ENCODE assay signal across 21 cellular contexts in genomic region chr1:205967555-205968335, GRCh38.
DNase-seq lines count a peak whose midpoint lies in the region; ATAC-seq and TF ChIP-seq lines count a peak whose summit lies in the region.
"Had no signal": no experiment of that assay in that cellular context is flagged by ENCODE, and none has a peak within 500 bp of the region (broad histone marks: within the 10 kb centered on the region; RNA-seq: fewer than 3 reads in every experiment).

No MANE protein-coding gene starts in this region.

- ATAC-seq in HG02798 (IDR thresholded peaks at IDR 0.05; ENCODE audit: poor library complexity, unreplicated experiment) (no peak), HG03460 (IDR thresholded peaks at IDR 0.05; ENCODE audit: unreplicated experiment) (no peak)
- ATAC-seq: activated T-cell treated with anti-CD3 and anti-CD28 coated beads, Interleukin-2, amount 50 U/mL, for 4 hours; left ventricle myocardium superior had no signal

- no peak for TF ChIP-seq CTCF in AG10803 (conservative IDR thresholded peaks at IDR 0.05; ENCODE audit: low read length)
- TF ChIP-seq CTCF in epithelial cell of esophagus (IDR thresholded peaks at IDR 0.05; ENCODE audit: insufficient read depth, low read depth, low read length, missing control alignments), result no peak

- H3K4me3 ChIP-seq in AG10803 (ENCODE audit: low read length) (no peak overlapping the region), epithelial cell of esophagus (ENCODE audit: low read length) (no peak overlapping the region)
- H3K4me3 ChIP-seq: uterus had no signal

- DNase-seq in AG10803 (ENCODE audit: low read depth), result peak; percentile 30
- peak; percentile 69 for DNase-seq in ELR (ENCODE audit: low read depth)
- peak; percentile 80 for DNase-seq in NCI-H69 (lab: John Stamatoyannopoulos, UW)
- peak; percentile 81 for DNase-seq in epithelial cell of esophagus (ENCODE audit: low read depth)
- DNase-seq in NCI-H2227 treated with DMSO at 0.1 percent for 48 hours (lab: John Stamatoyannopoulos, UW), result no peak
- no peak for DNase-seq in GF-D8 (lab: John Stamatoyannopoulos, UW)
- DNase-seq: activated CD4-positive, alpha-beta T cell treated with anti-CD3 and anti-CD28 coated beads for 4 hours; activated naive CD4-positive, alpha-beta T cell treated with Interleukin-2 at 50 U/mL for 16 hours; activated T-cell treated with anti-CD3 and anti-CD28 coated beads, Interleukin-2, amount 50 U/mL, for 4 hours; amygdala; CD4-positive, alpha-beta T cell; dermis blood vessel endothelial cell; immature natural killer cell; left ventricle myocardium superior; NCI-H1436; NCI-H226; nephron progenitor cell; NK-92 treated with Interleukin-12 subunit alpha and Interleukin-12 subunit beta, amount 100 ng/mL, for 24 hours; uterus had no signal

Comparison
In these comparisons a context has a peak if more than half of its experiments do, and no peak if none do; other contexts are left out.
1. DNase-seq: peak in AG10803 (single experiment), ELR (single experiment), NCI-H69 (single experiment) and epithelial cell of esophagus (single experiment); none in NCI-H2227 treated with DMSO at 0.1 percent for 48 hours (single experiment) and GF-D8 (single experiment).